ENCODE assay signal across 18 cellular contexts in the genomic region with DNA sequence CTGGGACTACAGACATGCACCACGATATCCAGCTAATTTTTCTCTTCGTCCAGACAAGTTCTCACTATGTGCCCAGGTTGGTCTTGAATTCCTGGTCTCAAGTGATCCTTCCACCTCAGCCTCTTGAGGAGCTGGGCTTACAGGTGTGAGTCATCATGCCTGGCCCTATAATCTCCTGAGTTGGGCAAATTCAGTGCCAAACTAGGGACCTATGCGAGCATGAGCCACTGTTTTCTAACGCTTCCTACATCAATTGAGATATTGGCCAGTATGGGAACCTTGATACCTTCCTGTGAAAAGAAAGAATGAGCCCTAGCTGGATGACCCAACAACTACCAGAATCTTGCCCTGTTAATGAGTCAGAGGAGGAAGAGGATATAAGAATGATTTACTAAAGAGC.
"Had no signal": no experiment of that assay in that cellular context is flagged by ENCODE, and none has a peak within 500 bp of the region (broad histone marks: within the 10 kb centered on the region; RNA-seq: fewer than 3 reads in every experiment).

No MANE protein-coding gene starts in this region.

- H3K4me1 ChIP-seq: ascending aorta, prostate gland, spleen, tibial nerve had no signal

- H3K4me1 Mint-ChIP-seq: activated CD4-positive, alpha-beta memory T cell treated with anti-CD3 and anti-CD28 coated beads, Interleukin-2, amount 10 ng/mL, durations not matched to agents 7 days and 5 days; activated CD4-positive, alpha-beta T cell treated with anti-CD3 and anti-CD28 coated beads for 36 hours; activated naive CD8-positive, alpha-beta T cell treated with anti-CD3 and anti-CD28 coated beads, Interleukin-2, amount 50 U/mL, for 24 hours; stimulated activated naive B cell treated with anti-CD40 and anti-IgM and Interleukin-4, amounts not matched to agents 10 μg/mL and 1 μg/mL and 100 μg/mL, for 72 hours had no signal

- H3K27me3 ChIP-seq: ascending aorta, cardiac muscle cell, spleen, tibial nerve had no signal

- H3K27ac ChIP-seq: ascending aorta, cardiac muscle cell, prostate gland, spleen, tibial nerve had no signal

- H3K4me3 Mint-ChIP-seq: activated CD4-positive, alpha-beta memory T cell treated with anti-CD3 and anti-CD28 coated beads, Interleukin-2, amount 10 ng/mL, durations not matched to agents 7 days and 5 days; activated CD4-positive, alpha-beta T cell treated with anti-CD3 and anti-CD28 coated beads for 36 hours; activated naive CD8-positive, alpha-beta T cell treated with anti-CD3 and anti-CD28 coated beads, Interleukin-2, amount 50 U/mL, for 24 hours; activated T-cell treated with anti-CD3 and anti-CD28 coated beads, Interleukin-2, amount 50 U/mL, for 72 hours; natural killer cell treated with Interleukin-12 subunit alpha and Interleukin-12 subunit beta and Interleukin-15 and Interleukin-18, amount 100 ng/mL, for 72 hours; stimulated activated naive B cell treated with anti-CD40 and anti-IgM and Interleukin-4, amounts not matched to agents 10 μg/mL and 1 μg/mL and 100 μg/mL, for 72 hours had no signal

- H3K4me3 ChIP-seq: ascending aorta, cardiac muscle cell, prostate gland, spleen, tibial nerve had no signal

- H3K9me3 ChIP-seq: ascending aorta, prostate gland, tibial nerve had no signal

- H3K27me3 Mint-ChIP-seq: activated CD4-positive, alpha-beta memory T cell treated with anti-CD3 and anti-CD28 coated beads, Interleukin-2, amount 10 ng/mL, durations not matched to agents 7 days and 5 days; activated CD4-positive, alpha-beta T cell treated with anti-CD3 and anti-CD28 coated beads for 36 hours; activated naive CD8-positive, alpha-beta T cell treated with anti-CD3 and anti-CD28 coated beads, Interleukin-2, amount 50 U/mL, for 24 hours; natural killer cell treated with Interleukin-12 subunit alpha and Interleukin-12 subunit beta and Interleukin-15 and Interleukin-18, amount 100 ng/mL, for 72 hours; stimulated activated naive B cell treated with anti-CD40 and anti-IgM and Interleukin-4, amounts not matched to agents 10 μg/mL and 1 μg/mL and 100 μg/mL, for 72 hours had no signal

- H3K36me3 Mint-ChIP-seq: natural killer cell treated with Interleukin-12 subunit alpha and Interleukin-12 subunit beta and Interleukin-15 and Interleukin-18, amount 100 ng/mL, for 72 hours; stimulated activated naive B cell treated with anti-CD40 and anti-IgM and Interleukin-4, amounts not matched to agents 10 μg/mL and 1 μg/mL and 100 μg/mL, for 72 hours had no signal

- H3K36me3 ChIP-seq: ascending aorta, cardiac muscle cell, prostate gland, spleen, tibial nerve had no signal

- DNase-seq: activated CD4-positive, alpha-beta memory T cell treated with anti-CD3 and anti-CD28 coated beads, Interleukin-2, amount 10 ng/mL, durations not matched to agents 7 days and 5 days; activated CD4-positive, alpha-beta T cell treated with anti-CD3 and anti-CD28 coated beads for 36 hours; activated naive CD4-positive, alpha-beta T cell; activated naive CD8-positive, alpha-beta T cell treated with anti-CD3 and anti-CD28 coated beads, Interleukin-2, amount 50 U/mL, for 24 hours; activated T-cell treated with anti-CD3 and anti-CD28 coated beads, Interleukin-2, amount 50 U/mL, for 72 hours; hypothalamus; left cardiac atrium; nucleus accumbens; spleen; stimulated activated CD4-positive, alpha-beta T cell treated with anti-CD3 and anti-CD28 coated beads, Interleukin-1b, Interleukin-23, amount 100 ng/mL, for 48 hours; stimulated activated naive B cell treated with anti-CD40 and anti-IgM and Interleukin-4, amounts not matched to agents 10 μg/mL and 1 μg/mL and 100 μg/mL, for 72 hours; T-helper 9 cell had no signal

- ATAC-seq: activated CD4-positive, alpha-beta T cell treated with anti-CD3 and anti-CD28 coated beads for 36 hours; activated naive CD8-positive, alpha-beta T cell treated with anti-CD3 and anti-CD28 coated beads, Interleukin-2, amount 50 U/mL, for 24 hours; activated T-cell treated with anti-CD3 and anti-CD28 coated beads, Interleukin-2, amount 50 U/mL, for 72 hours; left cardiac atrium; natural killer cell treated with Interleukin-12 subunit alpha and Interleukin-12 subunit beta and Interleukin-15 and Interleukin-18, amount 100 ng/mL, for 72 hours; sciatic nerve; stimulated activated naive B cell treated with anti-CD40 and anti-IgM and Interleukin-4, amounts not matched to agents 10 μg/mL and 1 μg/mL and 100 μg/mL, for 72 hours had no signal

- H3K27ac Mint-ChIP-seq: activated CD4-positive, alpha-beta memory T cell treated with anti-CD3 and anti-CD28 coated beads, Interleukin-2, amount 10 ng/mL, durations not matched to agents 7 days and 5 days; activated CD4-positive, alpha-beta T cell treated with anti-CD3 and anti-CD28 coated beads for 36 hours; activated naive CD8-positive, alpha-beta T cell treated with anti-CD3 and anti-CD28 coated beads, Interleukin-2, amount 50 U/mL, for 24 hours; activated T-cell treated with anti-CD3 and anti-CD28 coated beads, Interleukin-2, amount 50 U/mL, for 72 hours; natural killer cell treated with Interleukin-12 subunit alpha and Interleukin-12 subunit beta and Interleukin-15 and Interleukin-18, amount 100 ng/mL, for 72 hours; stimulated activated naive B cell treated with anti-CD40 and anti-IgM and Interleukin-4, amounts not matched to agents 10 μg/mL and 1 μg/mL and 100 μg/mL, for 72 hours had no signal

- H3K9me3 Mint-ChIP-seq: stimulated activated naive B cell treated with anti-CD40 and anti-IgM and Interleukin-4, amounts not matched to agents 10 μg/mL and 1 μg/mL and 100 μg/mL, for 72 hours had no signal
